In genomic region chr11:121414141-121414918, GRCh38 we compare ENCODE assay signal across 17 cellular contexts.
"Had no signal": no experiment of that assay in that cellular context is flagged by ENCODE, and none has a peak within 500 bp of the region (broad histone marks: within the 10 kb centered on the region; RNA-seq: fewer than 3 reads in every experiment).

No MANE protein-coding gene starts in this region.

- H3K36me3 ChIP-seq: adrenal gland, cardiac muscle cell, colonic mucosa, esophagus muscularis mucosa, thoracic aorta had no signal

- H3K27me3 ChIP-seq: adrenal gland, cardiac muscle cell, colonic mucosa, esophagus muscularis mucosa had no signal

- H3K4me3 ChIP-seq: adrenal gland, cardiac muscle cell, colonic mucosa, esophagus muscularis mucosa, thoracic aorta had no signal

- H3K27ac ChIP-seq: adrenal gland, cardiac muscle cell, colonic mucosa, esophagus muscularis mucosa, parathyroid adenoma, thoracic aorta had no signal

- ATAC-seq: activated CD8-positive, alpha-beta T cell treated with anti-CD3 and anti-CD28 coated beads for 36 hours; activated T-cell treated with anti-CD3 and anti-CD28 coated beads, Interleukin-2, amount 50 U/mL, for 4 hours; left lobe of liver had no signal

- H3K9me3 ChIP-seq: adrenal gland, colonic mucosa, esophagus muscularis mucosa, thoracic aorta had no signal

- DNase-seq: activated B cell treated with CpG ODN at 0.5 μM for 24 hours; activated CD4-positive, alpha-beta T cell treated with anti-CD3 and anti-CD28 coated beads for 48 hours; activated CD8-positive, alpha-beta T cell treated with anti-CD3 and anti-CD28 coated beads for 36 hours; activated effector memory CD4-positive, alpha-beta T cell treated with Interleukin-2 at 50 U/mL for 16 hours; activated T-cell treated with anti-CD3 and anti-CD28 coated beads, Interleukin-2, amount 50 U/mL, for 4 hours; adrenal gland; colonic mucosa; hippocampal formation; mesenchymal stem cell; stimulated activated CD4-positive, alpha-beta T cell treated with anti-CD3 and anti-CD28 coated beads, Interleukin-12 subunit alpha, Interleukin-12 subunit beta, amount 100 ng/mL, for 4 hours; stimulated activated CD4-positive, alpha-beta T cell treated with anti-CD3 and anti-CD28 coated beads, Interleukin-2, amount 100 ng/mL, for 24 hours; T-helper 1 cell had no signal
